ENCODE assay signal across 16 cellular contexts in genomic region chr1:85626818-85627217, GRCh38. TPM values are rescaled to one million over a fixed set of nuclear protein-coding genes. Genes with fewer than 3 reads are reported as not detected.
A peak's percentile ranks its signal among the peaks of the same experiment; 100 is the strongest.
DNase-seq lines count a peak whose midpoint lies in the region; ATAC-seq and TF ChIP-seq lines count a peak whose summit lies in the region.
"Had no signal": no experiment of that assay in that cellular context is flagged by ENCODE, and none has a peak within 500 bp of the region (broad histone marks: within the 10 kb centered on the region; RNA-seq: fewer than 3 reads in every experiment).

No MANE protein-coding gene starts in this region.

- intact Hi-C loops in esophagus muscularis mucosa (cut with DNase I) (no loop called here), psoas muscle (cut with DNase I) (no loop called here)

- TF ChIP-seq CTCF in HFFc6 (IDR thresholded peaks at IDR 0.05) (no peak), esophagus muscularis mucosa (IDR thresholded peaks at IDR 0.05) (no peak), psoas muscle (IDR thresholded peaks at IDR 0.05) (no peak)

- H3K27ac ChIP-seq in esophagus muscularis mucosa (replicated peaks in 1 of 4), result no peak overlapping the region
- peak overlapping the region; percentile 64 for H3K27ac ChIP-seq in psoas muscle
- H3K27ac ChIP-seq: C4-2B had no signal

- peaks cover 63% of the 10 kb centered on the region for H3K4me1 Mint-ChIP-seq in HFFc6 (ENCODE audit: low read depth)
- H3K4me1 Mint-ChIP-seq in activated CD4-positive, alpha-beta memory T cell treated with anti-CD3 and anti-CD28 coated beads, Interleukin-2, amount 10 ng/mL, durations not matched to agents 7 days and 5 days, result peaks cover 9% of the 10 kb centered on the region
- H3K4me1 Mint-ChIP-seq: B cell had no signal

- ATAC-seq in psoas muscle (peak; percentile 50 to 78 (median 72)), GM21367 (IDR thresholded peaks at IDR 0.05; ENCODE audit: unreplicated experiment) (no peak)
- ATAC-seq: GM23338, HepG2 had no signal

- H3K9me3 ChIP-seq in esophagus muscularis mucosa (peaks cover 0 to 13% (median 3%) of the 10 kb centered on the region in 4 donors), psoas muscle (peaks cover 10% of the 10 kb centered on the region)

- H3K27me3 Mint-ChIP-seq in HFFc6 (ENCODE audit: insufficient read depth), result no peaks in the 10 kb centered on the region
- H3K27me3 Mint-ChIP-seq in activated CD4-positive, alpha-beta memory T cell treated with anti-CD3 and anti-CD28 coated beads, Interleukin-2, amount 10 ng/mL, durations not matched to agents 7 days and 5 days, result no peaks in the 10 kb centered on the region
- H3K27me3 Mint-ChIP-seq: B cell; CD4-positive, alpha-beta memory T cell had no signal

- POLR2A ChIA-PET in activated CD4-positive, alpha-beta memory T cell treated with anti-CD3 and anti-CD28 coated beads, Interleukin-2, amount 10 ng/mL, durations not matched to agents 7 days and 5 days (lab: Charles Lee), result no interaction called here

- H3K27ac Mint-ChIP-seq in HFFc6, result peak overlapping the region; percentile 30; the same call in 1 of the 2 replicates
- H3K27ac Mint-ChIP-seq in activated CD4-positive, alpha-beta memory T cell treated with anti-CD3 and anti-CD28 coated beads, Interleukin-2, amount 10 ng/mL, durations not matched to agents 7 days and 5 days, result no peak overlapping the region
- H3K27ac Mint-ChIP-seq: B cell, GM23338 had no signal

- H3K27me3 ChIP-seq in esophagus muscularis mucosa (no peaks in the 10 kb centered on the region), psoas muscle (ENCODE audit: insufficient read depth in 3 of 3, low read length in 2 of 3) (no peaks in the 10 kb centered on the region)

- no peak for TF ChIP-seq EP300 in esophagus muscularis mucosa (IDR thresholded peaks at IDR 0.05)

- no peak overlapping the region for H3K4me3 Mint-ChIP-seq in HFFc6
- H3K4me3 Mint-ChIP-seq in activated CD4-positive, alpha-beta memory T cell treated with anti-CD3 and anti-CD28 coated beads, Interleukin-2, amount 10 ng/mL, durations not matched to agents 7 days and 5 days, result no peak overlapping the region
- H3K4me3 Mint-ChIP-seq: B cell; CD4-positive, alpha-beta memory T cell; GM23338 had no signal

- peaks cover 39% of the 10 kb centered on the region for H3K36me3 Mint-ChIP-seq in HFFc6 (ENCODE audit: low read depth)
- peaks cover 14% of the 10 kb centered on the region for H3K36me3 Mint-ChIP-seq in activated CD4-positive, alpha-beta memory T cell treated with anti-CD3 and anti-CD28 coated beads, Interleukin-2, amount 10 ng/mL, durations not matched to agents 7 days and 5 days (ENCODE audit: low read depth)

- H3K36me3 ChIP-seq in esophagus muscularis mucosa (peaks cover 0 to 4% (median 2%) of the 10 kb centered on the region in 4 donors), psoas muscle (ENCODE audit: insufficient read depth in 1 of 2, low read depth in 1 of 2) (peaks cover 0 to 4% of the 10 kb centered on the region in 2 donors)

- CTCF ChIA-PET in activated CD4-positive, alpha-beta memory T cell treated with anti-CD3 and anti-CD28 coated beads, Interleukin-2, amount 10 ng/mL, durations not matched to agents 7 days and 5 days (lab: Charles Lee), result interaction anchor here (1.3 kb wide), 1 partner anchor 14 kb away, joined by 3 read pairs; no protein-coding TSS in a partner anchor

- H3K4me3 ChIP-seq in esophagus muscularis mucosa (no peak overlapping the region), psoas muscle (no peak overlapping the region)
- H3K4me3 ChIP-seq: GM23338 had no signal

- peaks cover 0 to 15% (median 8%) of the 10 kb centered on the region in 4 donors for H3K4me1 ChIP-seq in esophagus muscularis mucosa
- peaks cover 34% of the 10 kb centered on the region for H3K4me1 ChIP-seq in psoas muscle

- no peak for TF ChIP-seq POLR2A in esophagus muscularis mucosa (IDR thresholded peaks at IDR 0.05; ENCODE audit: low read depth)

- peaks cover 7% of the 10 kb centered on the region for H3K9me3 Mint-ChIP-seq in HFFc6
- H3K9me3 Mint-ChIP-seq in activated CD4-positive, alpha-beta memory T cell treated with anti-CD3 and anti-CD28 coated beads, Interleukin-2, amount 10 ng/mL, durations not matched to agents 7 days and 5 days, result peaks cover 11% of the 10 kb centered on the region

- DNase-seq in HFFc6, result no peak
- peak; percentile 26 for DNase-seq in esophagus muscularis mucosa (ENCODE audit: extremely low spot score)
- no peak for DNase-seq in psoas muscle
- DNase-seq in activated CD4-positive, alpha-beta memory T cell treated with anti-CD3 and anti-CD28 coated beads, Interleukin-2, amount 10 ng/mL, durations not matched to agents 7 days and 5 days, result no peak
- DNase-seq in medulla oblongata (ENCODE audit: extremely low spot score), result no peak
- no peak for DNase-seq in hepatic stellate cell (ENCODE audit: low spot score)
- DNase-seq: CD4-positive, alpha-beta memory T cell; DMS153; DMS79 treated with DMSO at 0.1 percent for 48 hours; EL; H7 had no signal

RNA-seq across cellular contexts. Expression of gene CCN1, which starts 46.3 kb away (rescaled TPM):
- 1,000 to 10,000 TPM in 3 of 6 experiments, 100 to 1,000 TPM in 3; 877 to 1,071 (median 1,004) TPM for total RNA-seq in HFFc6 (2021; fragmentation: NEBNext Ultra II Directional; extraction: Animal tissue kit (Norgen Biotek cat#: 25700))
- total RNA-seq in esophagus muscularis mucosa (100 to 1,000 TPM in 1 of 4 donors, 10 to 100 TPM in 3; 65.4 to 157 (median 75.9) TPM), psoas muscle (100 to 1,000 TPM in 2 of 4 donors, 10 to 100 TPM in 2; 43.3 to 171 (median 103) TPM)
- 10 to 100 TPM in 2 of 3 donors, 1 to 10 TPM in 1; 10.0 to 21.6 (median 20.5) TPM for polyA plus RNA-seq in psoas muscle
- not detected for total RNA-seq in activated CD4-positive, alpha-beta memory T cell treated with anti-CD3 and anti-CD28 coated beads, Interleukin-2, amount 10 ng/mL, durations not matched to agents 7 days and 5 days
- total RNA-seq: B cell; CD4-positive, alpha-beta memory T cell had no signal
- polyA plus RNA-seq: CD4-positive, alpha-beta memory T cell had no signal

Comparison
In these comparisons a context has a peak if more than half of its experiments do, and no peak if none do; other contexts are left out.
1. RNA of gene CCN1, which starts 46.3 kb away (total RNA-seq): 877 to 1,071 TPM in HFFc6, 43.3 to 171 TPM in psoas muscle and 65.4 to 157 TPM in esophagus muscularis mucosa; not detected in activated CD4-positive, alpha-beta memory T cell treated with anti-CD3 and anti-CD28 coated beads, Interleukin-2, amount 10 ng/mL, durations not matched to agents 7 days and 5 days; every median in the first group is over 10 times any median in the second.